ENCODE assay signal across 8 cellular contexts in genomic region chrX:23773601-23774175, GRCh38. TPM values are rescaled to one million over a fixed set of nuclear protein-coding genes. Genes with fewer than 3 reads are reported as not detected.
DNase-seq lines count a peak whose midpoint lies in the region; ATAC-seq and TF ChIP-seq lines count a peak whose summit lies in the region.

No MANE protein-coding gene starts in this region.

- no peak overlapping the region for H3K27ac ChIP-seq in thyroid gland

- H3K4me3 Mint-ChIP-seq in memory B cell, result peak overlapping the region; percentile 65

- no peaks in the 10 kb centered on the region for H3K4me1 ChIP-seq in thyroid gland

- ATAC-seq in GM19372 (IDR thresholded peaks at IDR 0.05; ENCODE audit: low read depth, unreplicated experiment), result peak; percentile 88
- peak; percentile 92 for ATAC-seq in HG03354 (IDR thresholded peaks at IDR 0.05; ENCODE audit: poor library complexity, severe bottlenecking, unreplicated experiment)
- ATAC-seq in memory B cell (ENCODE audit: low read depth), result peak; percentile 98

- H3K4me1 Mint-ChIP-seq in memory B cell, result peaks cover 3% of the 10 kb centered on the region

- H3K4me3 ChIP-seq in thyroid gland (replicated peaks in 1 of 3), result no peak overlapping the region

- H3K9me3 ChIP-seq in thyroid gland, result no peaks in the 10 kb centered on the region

- TF ChIP-seq CTCF in thyroid gland (IDR thresholded peaks at IDR 0.05), result no peak

- DNase-seq in AML-193 (lab: John Stamatoyannopoulos, UW), result peak; percentile 3 to 9
- peak; percentile 35 for DNase-seq in activated CD4-positive, alpha-beta T cell treated with anti-CD3 and anti-CD28 coated beads for 1 hour
- peak; percentile 19 to 46 for DNase-seq in memory B cell (ENCODE audit: low spot score in 2 of 2)
- DNase-seq in thyroid gland, result no peak
- DNase-seq in SHP77 treated with DMSO at 0.1 percent for 48 hours (lab: John Stamatoyannopoulos, UW), result no peak
- no peak for DNase-seq in NCI-H2081 (lab: John Stamatoyannopoulos, UW)

- intact Hi-C loops in thyroid gland (cut with DNase I), result no loop called here

- H3K36me3 ChIP-seq in thyroid gland, result no peaks in the 10 kb centered on the region

- TF ChIP-seq POLR2A in thyroid gland (IDR thresholded peaks at IDR 0.05), result no peak

- WGBS in thyroid gland, 2 donors, result 64 to 80% methylated on average over 3 of the region's 3 CpGs

- no peaks in the 10 kb centered on the region for H3K27me3 Mint-ChIP-seq in memory B cell

- no peaks in the 10 kb centered on the region for H3K9me3 Mint-ChIP-seq in memory B cell

- peak overlapping the region; percentile 88 for H3K27ac Mint-ChIP-seq in memory B cell

- H3K27me3 ChIP-seq in thyroid gland, result no peaks in the 10 kb centered on the region

- no peaks in the 10 kb centered on the region for H3K36me3 Mint-ChIP-seq in memory B cell

RNA-seq across cellular contexts. Expression of gene SAT1, which starts 9.3 kb away (rescaled TPM):
- 1,000 to 10,000 TPM in 1 of 4 donors, 100 to 1,000 TPM in 3; 768 to 1,187 (median 831) TPM for total RNA-seq in thyroid gland

RNA-seq across cellular contexts. Expression of gene ACOT9, which starts 30.6 kb away (rescaled TPM):
- 10 to 100 TPM; 50.1 to 73.9 (median 62.8) TPM for total RNA-seq in thyroid gland

Comparison
In these comparisons a context has a peak if more than half of its experiments do, and no peak if none do; other contexts are left out.
1. DNase-seq: peak in AML-193 (2 of 2), activated CD4-positive, alpha-beta T cell treated with anti-CD3 and anti-CD28 coated beads for 1 hour (single experiment) and memory B cell (2 of 2); none in thyroid gland (0 of 2), SHP77 treated with DMSO at 0.1 percent for 48 hours (single experiment) and NCI-H2081 (0 of 2).
2. Peak in every context shown above with its lines, with median percentiles within 50 percentile points of each other: ATAC-seq.